In genomic region chrX:104902070-104902469, GRCh38 we compare ENCODE assay signal across 25 cellular contexts.
DNase-seq lines count a peak whose midpoint lies in the region; ATAC-seq and FAIRE-seq lines count a peak whose summit lies in the region.
"Had no signal": no experiment of that assay in that cellular context is flagged by ENCODE, and none has a peak within 500 bp of the region (broad histone marks: within the 10 kb centered on the region; RNA-seq: fewer than 3 reads in every experiment).

No MANE protein-coding gene starts in this region.

- H3K27ac Mint-ChIP-seq in stimulated activated naive CD8-positive, alpha-beta T cell treated with anti-CD3 and anti-CD28 coated beads, Interleukin-15, amount 100 ng/mL, for 72 hours, result peak overlapping the region in 1 of 2 donors; percentile 86
- H3K27ac Mint-ChIP-seq: CD14-positive monocyte; CD4-positive, alpha-beta memory T cell; CD4-positive, CD25-positive, alpha-beta regulatory T cell; CD8-positive, alpha-beta memory T cell had no signal

- no peak for FAIRE-seq in RCC 7860 (lab: Jason Lieb, UNC)
- FAIRE-seq: A204.1, GM12891, GM19239 had no signal

- DNase-seq in stimulated activated naive CD8-positive, alpha-beta T cell treated with anti-CD3 and anti-CD28 coated beads, Interleukin-15, amount 100 ng/mL, for 72 hours, result no peak
- no peak for DNase-seq in stimulated activated naive CD8-positive, alpha-beta T cell treated with anti-CD3 and anti-CD28 coated beads, Interleukin-15, Interleukin-2, amounts not matched to agents 100 U/mL and 50 U/mL, for 24 hours
- DNase-seq in left lobe of liver (ENCODE audit: low spot score), result no peak
- DNase-seq in sciatic nerve (ENCODE audit: low spot score), result no peak
- DNase-seq in RCC 7860 (ENCODE audit: low spot score), result no peak
- DNase-seq: 8988T; ACHN; BE2C; C1 segment of cervical spinal cord; CD4-positive, alpha-beta memory T cell; CD4-positive, CD25-positive, alpha-beta regulatory T cell; CD8-positive, alpha-beta memory T cell; COR-L47; DMS 273 treated with DMSO at 0.1 percent for 48 hours; DMS153; DMS53; DMS79; DND-41; EL; GDM1 had no signal

- H3K4me1 Mint-ChIP-seq in stimulated activated naive CD8-positive, alpha-beta T cell treated with anti-CD3 and anti-CD28 coated beads, Interleukin-15, amount 100 ng/mL, for 72 hours, result no peaks in the 10 kb centered on the region
- H3K4me1 Mint-ChIP-seq: CD14-positive monocyte; CD4-positive, alpha-beta memory T cell; CD4-positive, CD25-positive, alpha-beta regulatory T cell; CD8-positive, alpha-beta memory T cell had no signal

- no peaks in the 10 kb centered on the region for H3K27me3 Mint-ChIP-seq in stimulated activated naive CD8-positive, alpha-beta T cell treated with anti-CD3 and anti-CD28 coated beads, Interleukin-15, amount 100 ng/mL, for 72 hours
- H3K27me3 Mint-ChIP-seq: CD4-positive, alpha-beta memory T cell; CD4-positive, CD25-positive, alpha-beta regulatory T cell; CD8-positive, alpha-beta memory T cell had no signal

- intact Hi-C loops in sciatic nerve (cut with DNase I), result no loop called here

- peak; percentile 35 for ATAC-seq in stimulated activated naive CD8-positive, alpha-beta T cell treated with anti-CD3 and anti-CD28 coated beads, Interleukin-15, amount 100 ng/mL, for 72 hours
- ATAC-seq in stimulated activated naive CD8-positive, alpha-beta T cell treated with anti-CD3 and anti-CD28 coated beads, Interleukin-15, Interleukin-2, amounts not matched to agents 100 U/mL and 50 U/mL, for 24 hours, result no peak
- ATAC-seq in left lobe of liver (peak; percentile 42), sciatic nerve (peak; percentile 36), HG03354 (IDR thresholded peaks at IDR 0.05; ENCODE audit: poor library complexity, severe bottlenecking, unreplicated experiment) (no peak)

- no peaks in the 10 kb centered on the region for H3K9me3 Mint-ChIP-seq in stimulated activated naive CD8-positive, alpha-beta T cell treated with anti-CD3 and anti-CD28 coated beads, Interleukin-15, amount 100 ng/mL, for 72 hours
- H3K9me3 Mint-ChIP-seq: CD4-positive, alpha-beta memory T cell; CD8-positive, alpha-beta memory T cell had no signal

- H3K4me3 Mint-ChIP-seq in stimulated activated naive CD8-positive, alpha-beta T cell treated with anti-CD3 and anti-CD28 coated beads, Interleukin-15, amount 100 ng/mL, for 72 hours, result no peak overlapping the region
- H3K4me3 Mint-ChIP-seq: CD14-positive monocyte; CD4-positive, alpha-beta memory T cell; CD4-positive, CD25-positive, alpha-beta regulatory T cell; CD8-positive, alpha-beta memory T cell had no signal

Comparison
In these comparisons a context has a peak if more than half of its experiments do, and no peak if none do; other contexts are left out.
1. ATAC-seq: peak in stimulated activated naive CD8-positive, alpha-beta T cell treated with anti-CD3 and anti-CD28 coated beads, Interleukin-15, amount 100 ng/mL, for 72 hours (single experiment), left lobe of liver (single experiment) and sciatic nerve (single experiment); none in stimulated activated naive CD8-positive, alpha-beta T cell treated with anti-CD3 and anti-CD28 coated beads, Interleukin-15, Interleukin-2, amounts not matched to agents 100 U/mL and 50 U/mL, for 24 hours (single experiment) and HG03354 (single experiment).